In genomic region chr5:127030259-127031146, GRCh38 we compare ENCODE assay signal across 1 cellular context.
A peak's percentile ranks its signal among the peaks of the same experiment; 100 is the strongest.
TF ChIP-seq lines count a peak whose summit lies in the region.

Gene MARCHF3, minus strand, starts transcription at chr5:127030558. Its CDS starts 112,387 bp downstream, at chr5:126918171.

TF ChIP-seq in HCT116, 20 proteins besides CTCF, POLR2A, EP300 and RAD21 (continued from another document):
- TF ChIP-seq SIN3A (IDR thresholded peaks at IDR 0.05; ENCODE audit: low read depth) (peak; percentile 79; the same call in 1 of the 2 replicates), YY1 (IDR thresholded peaks at IDR 0.05; ENCODE audit: extremely low read depth, insufficient replicate concordance, low read depth, low read length) (peak; percentile 1), TCF7L2 (IDR thresholded peaks at IDR 0.05; ENCODE audit: borderline replicate concordance, extremely low read depth, insufficient read depth, insufficient read length) (no peak), MAX (IDR thresholded peaks at IDR 0.05) (peak; percentile 87), ELF1 (IDR thresholded peaks at IDR 0.05; ENCODE audit: borderline replicate concordance, low read depth) (no peak), REST (IDR thresholded peaks at IDR 0.05; ENCODE audit: low read depth) (no peak), POLR2AphosphoS5 (IDR thresholded peaks at IDR 0.05; ENCODE audit: low read depth, low read length) (peak; percentile 84), ATF3 (IDR thresholded peaks at IDR 0.05) (no peak)
